ENCODE assay signal across 31 cellular contexts in the genomic region with DNA sequence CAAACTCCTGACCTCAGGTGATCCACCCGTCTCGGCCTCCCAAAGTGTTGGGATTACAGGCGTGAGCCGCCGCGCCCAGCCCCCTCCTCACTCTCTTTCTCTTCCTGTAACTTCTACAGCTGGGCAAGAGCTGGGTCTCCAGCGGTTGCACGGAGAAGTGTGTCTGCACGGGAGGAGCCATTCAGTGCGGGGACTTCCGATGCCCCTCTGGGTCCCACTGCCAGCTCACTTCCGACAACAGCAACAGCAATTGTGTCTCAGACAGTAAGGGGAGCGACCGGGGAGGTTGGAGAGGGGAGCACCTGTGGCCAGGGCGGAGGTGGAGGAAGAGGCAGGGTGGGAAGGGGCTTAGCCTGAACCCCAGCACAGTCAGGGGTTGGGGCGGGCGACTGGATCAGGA. TPM values are rescaled to one million over a fixed set of nuclear protein-coding genes. Genes with fewer than 3 reads are reported as not detected.
DNase-seq lines count a peak whose midpoint lies in the region; ATAC-seq and TF ChIP-seq lines count a peak whose summit lies in the region.
"Had no signal": no experiment of that assay in that cellular context is flagged by ENCODE, and none has a peak within 500 bp of the region (broad histone marks: within the 10 kb centered on the region; RNA-seq: fewer than 3 reads in every experiment).

No MANE protein-coding gene starts in this region.

- no peaks in the 10 kb centered on the region for H3K36me3 Mint-ChIP-seq in central memory CD8-positive, alpha-beta T cell (ENCODE audit: insufficient read depth)
- no peaks in the 10 kb centered on the region for H3K36me3 Mint-ChIP-seq in natural killer cell
- H3K36me3 Mint-ChIP-seq: activated CD8-positive, alpha-beta memory T cell treated with anti-CD3 and anti-CD28 coated beads, Interleukin-2, amount 10 ng/mL, durations not matched to agents 7 days and 5 days; activated naive CD8-positive, alpha-beta T cell treated with anti-CD3 and anti-CD28 coated beads, Interleukin-2, amount 10 ng/mL, durations not matched to agents 7 days and 5 days; CD14-positive monocyte had no signal

- H3K9ac ChIP-seq in BLaER1: peak overlapping the region; percentile 63; the same call in 1 of the 2 replicates

- peak overlapping the region; percentile 85 for H3K4me2 ChIP-seq in BLaER1
- H3K4me2 ChIP-seq: hepatocyte had no signal

- H3K27ac ChIP-seq in BLaER1 (peak overlapping the region; percentile 82), prostate gland (no peak overlapping the region)
- H3K27ac ChIP-seq: esophagus squamous epithelium, hepatocyte, left ventricle myocardium inferior, ovary, upper lobe of left lung had no signal

- no peak for ATAC-seq in central memory CD8-positive, alpha-beta T cell (replicated peaks; ENCODE audit: extremely low read depth, poor library complexity, severe bottlenecking)
- ATAC-seq in natural killer cell: peak; percentile 51 to 83 (median 71)
- ATAC-seq: activated CD8-positive, alpha-beta memory T cell treated with anti-CD3 and anti-CD28 coated beads, Interleukin-2, amount 10 ng/mL, durations not matched to agents 7 days and 5 days; SK-N-SH treated with all-trans-retinoic acid at 6 μM for 48 hours had no signal

- no peaks in the 10 kb centered on the region for H3K27me3 ChIP-seq in BLaER1
- H3K27me3 ChIP-seq in prostate gland (replicated peaks; ENCODE audit: insufficient read depth): no peaks in the 10 kb centered on the region
- H3K27me3 ChIP-seq: hepatocyte, ovary, upper lobe of left lung had no signal

- H3K27ac Mint-ChIP-seq in central memory CD8-positive, alpha-beta T cell (ENCODE audit: low read depth): no peak overlapping the region
- H3K27ac Mint-ChIP-seq in natural killer cell: peak overlapping the region in 1 of 2 donors; percentile 71
- H3K27ac Mint-ChIP-seq: activated CD4-positive, alpha-beta T cell treated with anti-CD3 and anti-CD28 coated beads, Interleukin-2, amount 10 ng/mL, durations not matched to agents 7 days and 5 days; activated CD8-positive, alpha-beta memory T cell treated with anti-CD3 and anti-CD28 coated beads, Interleukin-2, amount 10 ng/mL, durations not matched to agents 7 days and 5 days; activated naive CD8-positive, alpha-beta T cell treated with anti-CD3 and anti-CD28 coated beads, Interleukin-2, amount 10 ng/mL, durations not matched to agents 7 days and 5 days; activated T-helper 1 cell treated with anti-CD3 and anti-CD28 coated beads, Interleukin-12 subunit alpha, Interleukin-12 subunit beta, Interleukin-2, Interleukin-4 antibody, amounts not matched to agents 30 ng/mL and 10 ng/mL and 1 ng/mL, durations not matched to agents 14 hours and 24 hours and 36 hours; nephron had no signal

- peak overlapping the region; percentile 56 for H3K4me3 ChIP-seq in BLaER1
- H3K4me3 ChIP-seq in GM12865 (ENCODE audit: low read depth, low read length): no peak overlapping the region
- H3K4me3 ChIP-seq in prostate gland: no peak overlapping the region
- H3K4me3 ChIP-seq: esophagus squamous epithelium, hepatocyte, left ventricle myocardium inferior, ovary, upper lobe of left lung had no signal

- WGBS in prostate gland: 53% methylated on average over 17 of the region's 17 CpGs

- no peaks in the 10 kb centered on the region for H3K36me3 ChIP-seq in BLaER1
- H3K36me3 ChIP-seq in prostate gland: no peaks in the 10 kb centered on the region
- H3K36me3 ChIP-seq: esophagus squamous epithelium, left ventricle myocardium inferior, ovary, upper lobe of left lung had no signal

- no peaks in the 10 kb centered on the region for H4K20me1 ChIP-seq in BLaER1

- peak overlapping the region; percentile 23 for H3K4me3 Mint-ChIP-seq in central memory CD8-positive, alpha-beta T cell
- peak overlapping the region; percentile 75 for H3K4me3 Mint-ChIP-seq in natural killer cell
- H3K4me3 Mint-ChIP-seq: activated CD4-positive, alpha-beta T cell treated with anti-CD3 and anti-CD28 coated beads, Interleukin-2, amount 10 ng/mL, durations not matched to agents 7 days and 5 days; activated CD8-positive, alpha-beta memory T cell treated with anti-CD3 and anti-CD28 coated beads, Interleukin-2, amount 10 ng/mL, durations not matched to agents 7 days and 5 days; activated naive CD8-positive, alpha-beta T cell treated with anti-CD3 and anti-CD28 coated beads, Interleukin-2, amount 10 ng/mL, durations not matched to agents 7 days and 5 days; activated T-helper 1 cell treated with anti-CD3 and anti-CD28 coated beads, Interleukin-12 subunit alpha, Interleukin-12 subunit beta, Interleukin-2, Interleukin-4 antibody, amounts not matched to agents 30 ng/mL and 10 ng/mL and 1 ng/mL, durations not matched to agents 14 hours and 24 hours and 36 hours; nephron had no signal

- no peak for TF ChIP-seq CTCF in GM12865 (IDR thresholded peaks at IDR 0.05; ENCODE audit: insufficient read depth, low read depth, low read length, missing control alignments)
- no peak for TF ChIP-seq CTCF in natural killer cell (IDR thresholded peaks at IDR 0.05)
- no peak for TF ChIP-seq CTCF in prostate gland (IDR thresholded peaks at IDR 0.05)

- no peak for TF ChIP-seq POLR2A in prostate gland (IDR thresholded peaks at IDR 0.05)

- intact Hi-C loops in natural killer cell (cut with micrococcal nuclease): no loop called here
- intact Hi-C loops in prostate gland (cut with DNase I): no loop called here

- H3K27me3 Mint-ChIP-seq in central memory CD8-positive, alpha-beta T cell: peaks cover 46% of the 10 kb centered on the region
- H3K27me3 Mint-ChIP-seq in natural killer cell (ENCODE audit: low read depth in 2 of 2): peaks cover 6 to 11% of the 10 kb centered on the region in 2 donors

- peaks cover 34% of the 10 kb centered on the region for H3K4me1 ChIP-seq in BLaER1
- H3K4me1 ChIP-seq in prostate gland (replicated peaks): no peaks in the 10 kb centered on the region
- H3K4me1 ChIP-seq: esophagus squamous epithelium, left ventricle myocardium inferior, upper lobe of left lung had no signal

- peaks cover 5% of the 10 kb centered on the region for H3K4me1 Mint-ChIP-seq in central memory CD8-positive, alpha-beta T cell
- H3K4me1 Mint-ChIP-seq in natural killer cell: peaks cover 5 to 7% of the 10 kb centered on the region in 2 donors
- H3K4me1 Mint-ChIP-seq: activated CD8-positive, alpha-beta memory T cell treated with anti-CD3 and anti-CD28 coated beads, Interleukin-2, amount 10 ng/mL, durations not matched to agents 7 days and 5 days; activated naive CD8-positive, alpha-beta T cell treated with anti-CD3 and anti-CD28 coated beads, Interleukin-2, amount 10 ng/mL, durations not matched to agents 7 days and 5 days; nephron had no signal

- H3K9me3 ChIP-seq in BLaER1: peaks cover 3% of the 10 kb centered on the region
- no peaks in the 10 kb centered on the region for H3K9me3 ChIP-seq in prostate gland
- H3K9me3 ChIP-seq: ovary had no signal

- no peaks in the 10 kb centered on the region for H3K9me3 Mint-ChIP-seq in central memory CD8-positive, alpha-beta T cell
- H3K9me3 Mint-ChIP-seq in natural killer cell: no peaks in the 10 kb centered on the region
- H3K9me3 Mint-ChIP-seq: activated naive CD8-positive, alpha-beta T cell treated with anti-CD3 and anti-CD28 coated beads, Interleukin-2, amount 10 ng/mL, durations not matched to agents 7 days and 5 days; activated T-helper 1 cell treated with anti-CD3 and anti-CD28 coated beads, Interleukin-12 subunit alpha, Interleukin-12 subunit beta, Interleukin-2, Interleukin-4 antibody, amounts not matched to agents 30 ng/mL and 10 ng/mL and 1 ng/mL, durations not matched to agents 14 hours and 24 hours and 36 hours had no signal

- DNase-seq in GM12865 (ENCODE audit: low read depth) (peak; percentile 32), natural killer cell (no peak), midbrain (lab: John Stamatoyannopoulos, UW) (no peak), DMS153 treated with DMSO at 0.1 percent for 48 hours (lab: John Stamatoyannopoulos, UW; ENCODE audit: unreplicated experiment) (no peak), prostate gland (ENCODE audit: low spot score) (no peak), UCSD-AML1 (lab: John Stamatoyannopoulos, UW; ENCODE audit: unreplicated experiment) (no peak)
- no peak for DNase-seq in central memory CD8-positive, alpha-beta T cell (ENCODE audit: low spot score in 2 of 2)
- DNase-seq: ACHN; activated CD4-positive, alpha-beta T cell treated with anti-CD3 and anti-CD28 coated beads, Interleukin-2, amount 10 ng/mL, durations not matched to agents 7 days and 5 days; activated CD8-positive, alpha-beta memory T cell treated with anti-CD3 and anti-CD28 coated beads, Interleukin-2, amount 10 ng/mL, durations not matched to agents 7 days and 5 days; activated naive CD8-positive, alpha-beta T cell treated with anti-CD3 and anti-CD28 coated beads, Interleukin-2, amount 10 ng/mL, durations not matched to agents 7 days and 5 days; caudate nucleus; esophagus squamous epithelium; foreskin melanocyte; left ventricle myocardium inferior; NCI-H1092; NCI-H1930; NCI-H524; ovary; small intestine; stimulated activated CD4-positive, alpha-beta T cell treated with anti-CD3 and anti-CD28 coated beads, Interleukin-1b, Interleukin-23, amount 100 ng/mL, for 48 hours; stimulated activated CD8-positive, alpha-beta memory T cell treated with anti-CD3 and anti-CD28 coated beads, Interleukin-4, amount 100 ng/mL, for 48 hours; substantia nigra; T-helper 2 cell; upper lobe of left lung had no signal

RNA-seq across cellular contexts. Expression of a gene that starts 41.4 kb away (rescaled TPM):
- 1 to 10 TPM in 1 of 3 donors, under 1 TPM in 2; 0.66 to 1.5 (median 0.88) TPM for total RNA-seq in natural killer cell
- 10 to 100 TPM; 78.6 to 80.8 TPM for total RNA-seq in prostate gland

RNA-seq across cellular contexts. Expression of a gene that starts 52.5 kb away (rescaled TPM):
- total RNA-seq in natural killer cell (not detected), prostate gland (under 1 TPM in 1 of 2 donors, not detected in 1; 0.17 TPM)
- total RNA-seq: activated CD4-positive, alpha-beta T cell treated with anti-CD3 and anti-CD28 coated beads, Interleukin-2, amount 10 ng/mL, durations not matched to agents 7 days and 5 days; activated CD8-positive, alpha-beta memory T cell treated with anti-CD3 and anti-CD28 coated beads, Interleukin-2, amount 10 ng/mL, durations not matched to agents 7 days and 5 days; activated naive CD8-positive, alpha-beta T cell treated with anti-CD3 and anti-CD28 coated beads, Interleukin-2, amount 10 ng/mL, durations not matched to agents 7 days and 5 days; activated T-helper 1 cell treated with anti-CD3 and anti-CD28 coated beads, Interleukin-12 subunit alpha, Interleukin-12 subunit beta, Interleukin-2, Interleukin-4 antibody, amounts not matched to agents 30 ng/mL and 10 ng/mL and 1 ng/mL, durations not matched to agents 14 hours and 24 hours and 36 hours; hepatocyte; left ventricle myocardium inferior; ovary; upper lobe of left lung had no signal

Comparison
In these comparisons a context has a peak if more than half of its experiments do, and no peak if none do; other contexts are left out.
1. RNA of a gene that starts 41.4 kb away (total RNA-seq): 78.6 to 80.8 TPM in prostate gland; 0.66 to 1.5 TPM in natural killer cell; every median in the first group is over 10 times any median in the second.